8 cellular contexts compared by ENCODE assay signal in genomic region chr1:200409203-200409760, GRCh38. TPM values are rescaled to one million over a fixed set of nuclear protein-coding genes. Genes with fewer than 3 reads are reported as not detected.
DNase-seq lines count a peak whose midpoint lies in the region; ATAC-seq and TF ChIP-seq lines count a peak whose summit lies in the region.

No MANE protein-coding gene starts in this region.

- H3K4me2 ChIP-seq in HCT116 (ENCODE audit: low read length), result peak overlapping the region; percentile 93
- peak overlapping the region; percentile 87 for H3K4me2 ChIP-seq in PC-9

- no peak for TF ChIP-seq RAD21 in HCT116 (IDR thresholded peaks at IDR 0.05; ENCODE audit: low read depth)

- peak; percentile 31 for ATAC-seq in HCT116

- BruUV-seq in HCT116 (replicated peaks; lab: Mats Ljungman, UMichigan), result no TSS peak
- BruUV-seq in PC-9 (replicated peaks; lab: Mats Ljungman, UMichigan), result no TSS peak

- H3K9ac ChIP-seq in HCT116 (ENCODE audit: low read length), result peak overlapping the region; percentile 84

- H2AFZ ChIP-seq in HCT116 (ENCODE audit: low read depth, low read length, poor library complexity, severe bottlenecking) (no peak overlapping the region), PC-9 (peak overlapping the region; percentile 91)

- H3K36me3 ChIP-seq in HCT116 (ENCODE audit: control insufficient read depth in 1 of 2, insufficient read depth in 2 of 2, low read length in 2 of 2), result peaks cover 7 to 31% of the 10 kb centered on the region in 2 experiments; a peak in 2 of 4 replicates
- peaks cover 39% of the 10 kb centered on the region for H3K36me3 ChIP-seq in PC-9 (ENCODE audit: low read depth)

- H3F3A ChIP-seq in PC-9 (ENCODE audit: insufficient read depth, low read depth), result peaks cover 10% of the 10 kb centered on the region; the same call in 1 of the 2 replicates

- H3K9me2 ChIP-seq in HCT116 (ENCODE audit: insufficient read depth) (no peaks in the 10 kb centered on the region), PC-9 (ENCODE audit: insufficient read depth) (no peaks in the 10 kb centered on the region)

- H3K27me3 ChIP-seq in HCT116 (ENCODE audit: insufficient read depth, low read length) (no peaks in the 10 kb centered on the region), PC-9 (ENCODE audit: insufficient read depth, low read depth) (no peaks in the 10 kb centered on the region)

- H3K79me2 ChIP-seq in HCT116 (ENCODE audit: insufficient read depth, low read length) (peaks cover 51% of the 10 kb centered on the region), PC-9 (ENCODE audit: low read depth) (peaks cover 52% of the 10 kb centered on the region)

- H3K9me3 ChIP-seq in HCT116 (ENCODE audit: control insufficient read depth in 1 of 2, insufficient read depth in 1 of 2, low read depth in 1 of 2, low read length in 2 of 2) (no peaks in the 10 kb centered on the region), PC-9 (ENCODE audit: insufficient read depth, low read depth) (no peaks in the 10 kb centered on the region), iPS-18c (ENCODE audit: control insufficient read depth, insufficient read depth, low read length) (no peaks in the 10 kb centered on the region)

- no peak for DNase-seq in GM12864 (ENCODE audit: low read depth)
- no peak for DNase-seq in HCT116 (ENCODE audit: low read depth, low spot score)
- no peak for DNase-seq in PC-9
- DNase-seq in stimulated activated CD4-positive, alpha-beta T cell treated with anti-CD3 and anti-CD28 coated beads, Interleukin-12 subunit alpha, Interleukin-12 subunit beta, amount 100 ng/mL, for 48 hours (ENCODE audit: low read depth in 2 of 3, low spot score in 1 of 3), result peak in 2 of 3 donors; percentile 23 to 41
- no peak for DNase-seq in cortex of kidney (lab: John Stamatoyannopoulos, UW)
- DNase-seq in NCI-H1092 treated with DMSO at 0.1 percent for 48 hours (lab: John Stamatoyannopoulos, UW), result no peak

- CTCF ChIA-PET in HCT116 (lab: Charles Lee), result no interaction called here
- CTCF ChIA-PET in PC-9 (lab: Charles Lee), result no interaction called here

- TF ChIP-seq CTCF in GM12864 (IDR thresholded peaks at IDR 0.05; ENCODE audit: low read depth, low read length, missing control alignments) (no peak), HCT116 (IDR thresholded peaks at IDR 0.05 in 2 of 3, conservative IDR thresholded peaks at IDR 0.05 in 1 of 3; ENCODE audit: borderline replicate concordance in 1 of 3, insufficient read depth in 1 of 3, low read depth in 2 of 3, low read length in 2 of 3) (no peak), PC-9 (conservative IDR thresholded peaks at IDR 0.05) (no peak)

- H3K27ac ChIP-seq in HCT116 (ENCODE audit: low read depth, low read length) (peak overlapping the region; percentile 78), PC-9 (peak overlapping the region; percentile 70), angular gyrus (ENCODE audit: low read depth, low read length) (peak overlapping the region; percentile 56)

- POLR2A ChIA-PET in HCT116 (lab: Charles Lee), result no interaction called here
- POLR2A ChIA-PET in PC-9 (lab: Charles Lee; ENCODE audit: unreplicated experiment), result no interaction called here

- intact Hi-C loops in HCT116 (cut with micrococcal nuclease) (no loop called here), PC-9 (cut with micrococcal nuclease; ENCODE audit: unreplicated experiment) (no loop called here)

- no peaks in the 10 kb centered on the region; the same call in 1 of the 2 replicates for H4K20me1 ChIP-seq in HCT116 (ENCODE audit: insufficient read depth)
- H4K20me1 ChIP-seq in PC-9 (ENCODE audit: insufficient read depth), result no peaks in the 10 kb centered on the region; the same call in 1 of the 2 replicates

- TF ChIP-seq POLR2A in HCT116 (IDR thresholded peaks at IDR 0.05; ENCODE audit: borderline replicate concordance, extremely low read depth, insufficient read depth, insufficient read length), result no peak

- H3K4me3 ChIP-seq in GM12864 (ENCODE audit: low read depth, low read length), result peak overlapping the region; percentile 99
- H3K4me3 ChIP-seq in HCT116 (replicated peaks in 1 of 2; ENCODE audit: low read depth in 1 of 2, low read length in 2 of 2), result peak overlapping the region; percentile 79 to 84
- peak overlapping the region; percentile 77 for H3K4me3 ChIP-seq in PC-9
- H3K4me3 ChIP-seq in iPS-18c (ENCODE audit: insufficient read depth, low read depth, low read length), result peak overlapping the region; percentile 87

- RAD21 ChIA-PET in HCT116 (lab: Charles Lee; ENCODE audit: low non-redundant PET in 1 of 2, low total read pairs in 2 of 2, uncharacterized antibody in 2 of 2, unreplicated experiment in 2 of 2), result no interaction called here

- H3K4me1 ChIP-seq in HCT116 (ENCODE audit: control insufficient read depth in 1 of 2, insufficient read depth in 2 of 2, low read length in 2 of 2) (peaks cover 20 to 47% of the 10 kb centered on the region in 2 experiments; a peak in 3 of 4 replicates), PC-9 (replicated peaks; ENCODE audit: insufficient read depth) (peaks cover 61% of the 10 kb centered on the region)

TF ChIP-seq in HCT116, 20 proteins besides CTCF, POLR2A, EP300 and RAD21:
- TF ChIP-seq ZFX (IDR thresholded peaks at IDR 0.05), result 0 out of 2 replicates have a peak, but pooled peaks have one; percentile 31
- TF ChIP-seq JUND (IDR thresholded peaks at IDR 0.05), result no peak
- no peak for TF ChIP-seq ELF1 (IDR thresholded peaks at IDR 0.05; ENCODE audit: borderline replicate concordance, low read depth)
- no peak for TF ChIP-seq ZNF274 (IDR thresholded peaks at IDR 0.05; ENCODE audit: low read depth, low read length)
TF ChIP-seq in HCT116: peak in this region for 1.

RNA-seq across cellular contexts. Expression of gene ZNF281, which starts 0.6 kb away (rescaled TPM):
- total RNA-seq in HCT116 (2021; ENCODE audit: unreplicated experiment), result 23.3 TPM
- polyA plus RNA-seq in HCT116 (2012), result 7.0 and 10.4 TPM in 2 replicates
- total RNA-seq in PC-9 (2021), result 14.8 and 18.8 TPM in 2 replicates

Comparison
In these comparisons a context has a peak if more than half of its experiments do, and no peak if none do; other contexts are left out.
1. DNase-seq: peak in stimulated activated CD4-positive, alpha-beta T cell treated with anti-CD3 and anti-CD28 coated beads, Interleukin-12 subunit alpha, Interleukin-12 subunit beta, amount 100 ng/mL, for 48 hours (2 of 3); none in GM12864 (single experiment), HCT116 (single experiment), PC-9 (0 of 2), cortex of kidney (single experiment) and NCI-H1092 treated with DMSO at 0.1 percent for 48 hours (single experiment).
2. Peak in every context shown above with its lines, with median percentiles within 50 percentile points of each other: H3K4me3 ChIP-seq and H3K27ac ChIP-seq.